Comparison of ENCODE assay signal across 17 cellular contexts in the genomic region with DNA sequence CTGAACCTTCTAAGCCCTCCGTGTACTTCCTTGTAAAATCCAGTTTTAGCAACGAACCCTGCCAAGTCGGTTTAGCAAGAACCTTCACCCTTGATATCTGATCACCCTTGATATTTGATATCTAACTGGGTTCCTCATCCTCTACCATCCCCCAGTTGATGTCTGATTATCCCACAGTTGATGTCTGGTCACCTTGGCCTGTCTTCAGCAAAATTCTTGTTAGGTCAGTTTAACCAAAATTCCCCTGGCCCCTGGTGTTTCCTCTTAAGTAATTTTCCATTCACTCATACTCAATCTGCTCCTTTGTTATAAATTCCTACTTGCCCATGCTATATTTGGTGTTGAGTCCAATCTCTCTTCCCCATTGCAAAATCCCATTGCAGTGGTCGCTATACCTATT.
"Had no signal": no experiment of that assay in that cellular context is flagged by ENCODE, and none has a peak within 500 bp of the region (broad histone marks: within the 10 kb centered on the region; RNA-seq: fewer than 3 reads in every experiment).

No MANE protein-coding gene starts in this region.

- ATAC-seq: activated T-cell treated with anti-CD3 and anti-CD28 coated beads, Interleukin-2, amount 50 U/mL, for 72 hours; effector memory CD8-positive, alpha-beta T cell; naive thymus-derived CD4-positive, alpha-beta T cell; stimulated activated memory B cell treated with anti-CD40 and anti-IgM and Interleukin-4, amounts not matched to agents 10 μg/mL and 1 μg/mL and 100 μg/mL, for 72 hours had no signal

- H3K27me3 ChIP-seq: ovary, sigmoid colon had no signal

- H3K36me3 ChIP-seq: left ventricle myocardium inferior, ovary, sigmoid colon had no signal

- H3K4me1 ChIP-seq: left ventricle myocardium inferior, sigmoid colon had no signal

- H3K27ac ChIP-seq: left ventricle myocardium inferior, ovary, sigmoid colon had no signal

- H3K4me3 ChIP-seq: left ventricle myocardium inferior, ovary, sigmoid colon had no signal

- H3K9me3 ChIP-seq: left ventricle myocardium inferior, ovary, sigmoid colon had no signal

- DNase-seq: activated CD4-positive, alpha-beta T cell treated with anti-CD3 and anti-CD28 coated beads, Interleukin-2, amount 10 ng/mL, durations not matched to agents 24 days and 14 days; activated CD4-positive, CD25-positive, alpha-beta regulatory T cell; activated CD8-positive, alpha-beta memory T cell treated with anti-CD3 and anti-CD28 coated beads, Interleukin-2, amount 50 U/mL, for 48 hours; activated gamma-delta T cell; activated T-cell treated with anti-CD3 and anti-CD28 coated beads, Interleukin-2, amount 50 U/mL, for 72 hours; cerebellar nuclear complex; dermis blood vessel endothelial cell; effector memory CD8-positive, alpha-beta T cell; erythroblast; glutamatergic neuron; hypothalamus; left ventricle myocardium inferior; naive thymus-derived CD4-positive, alpha-beta T cell; ovary; sigmoid colon; stimulated activated CD4-positive, alpha-beta T cell treated with anti-CD3 and anti-CD28 coated beads, Interleukin-2, amount 100 ng/mL, for 48 hours had no signal
